1 cellular context compared by ENCODE assay signal in genomic region chr4:128811571-128812359, GRCh38.
A peak's percentile ranks its signal among the peaks of the same experiment; 100 is the strongest.
TF ChIP-seq lines count a peak whose summit lies in the region.

No MANE protein-coding gene starts in this region.

TF ChIP-seq in A549, 52 proteins besides CTCF, POLR2A, EP300 and RAD21 (continued from another document):
- TF ChIP-seq MAZ (IDR thresholded peaks at IDR 0.05; ENCODE audit: borderline replicate concordance, low read depth, low read length) (no peak), CBX8 (IDR thresholded peaks at IDR 0.05) (no peak), PHF8 (IDR thresholded peaks at IDR 0.05; ENCODE audit: borderline replicate concordance, low read depth) (0 out of 2 replicates have a peak, but pooled peaks have one; percentile 9), MYC (IDR thresholded peaks at IDR 0.05; ENCODE audit: borderline replicate concordance, low read length) (no peak), ESRRA (IDR thresholded peaks at IDR 0.05; ENCODE audit: borderline replicate concordance, low read length) (no peak), HEYL (CRISPR knock-in tag; IDR thresholded peaks at IDR 0.05) (no peak), CBX2 (IDR thresholded peaks at IDR 0.05; ENCODE audit: borderline replicate concordance, low read depth) (no peak), EHF (CRISPR knock-in tag; IDR thresholded peaks at IDR 0.05) (no peak), GATA3 (IDR thresholded peaks at IDR 0.05; ENCODE audit: borderline replicate concordance) (no peak; the same call in 1 of the 2 replicates)
- TF ChIP-seq, protein P1, sequence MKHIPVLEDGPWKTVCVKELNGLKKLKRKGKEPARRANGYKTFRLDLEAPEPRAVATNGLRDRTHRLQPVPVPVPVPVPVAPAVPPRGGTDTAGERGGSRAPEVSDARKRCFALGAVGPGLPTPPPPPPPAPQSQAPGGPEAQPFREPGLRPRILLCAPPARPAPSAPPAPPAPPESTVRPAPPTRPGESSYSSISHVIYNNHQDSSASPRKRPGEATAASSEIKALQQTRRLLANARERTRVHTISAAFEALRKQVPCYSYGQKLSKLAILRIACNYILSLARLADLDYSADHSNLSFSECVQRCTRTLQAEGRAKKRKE (CRISPR knock-in tag; IDR thresholded peaks at IDR 0.05; ENCODE audit: low read depth): no peak
